ENCODE assay signal across 21 cellular contexts in the genomic region with DNA sequence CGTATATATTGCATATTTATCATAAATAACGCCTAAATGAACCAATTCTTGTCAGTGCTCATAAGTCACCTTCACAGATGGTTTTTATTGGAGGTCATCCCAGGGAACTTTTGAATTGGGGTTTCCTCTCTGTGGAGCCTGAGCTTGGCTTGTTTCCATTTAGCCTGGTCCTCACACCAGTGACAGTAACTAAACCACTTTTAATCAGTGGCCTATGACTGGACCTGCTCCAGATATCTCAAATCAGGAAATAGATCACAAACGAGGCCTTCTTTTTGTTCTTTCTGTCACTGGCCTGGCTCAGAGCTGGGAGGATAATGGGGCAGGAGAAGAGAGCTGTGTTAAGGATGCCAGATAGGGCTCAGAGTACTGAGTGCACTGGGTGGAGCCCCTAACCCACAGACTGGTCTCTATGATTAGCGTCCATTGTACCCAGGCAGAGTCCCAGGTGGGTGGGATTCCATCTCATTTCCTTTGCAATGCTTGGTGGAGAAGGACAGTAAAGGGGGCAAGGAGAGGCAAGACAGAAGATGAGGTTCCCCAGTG.
"Had no signal": no experiment of that assay in that cellular context is flagged by ENCODE, and none has a peak within 500 bp of the region (broad histone marks: within the 10 kb centered on the region; RNA-seq: fewer than 3 reads in every experiment).

No MANE protein-coding gene starts in this region.

- H2AFZ ChIP-seq: parathyroid adenoma had no signal

- DNase-seq: effector memory CD8-positive, alpha-beta T cell; esophagus squamous epithelium; foreskin fibroblast; glutamatergic neuron; left colon; naive thymus-derived CD4-positive, alpha-beta T cell; nephron progenitor cell; right lobe of liver; spleen; stimulated activated CD4-positive, alpha-beta T cell treated with anti-CD3 and anti-CD28 coated beads, Interleukin-15, amount 100 ng/mL, for 24 hours; stimulated activated CD4-positive, alpha-beta T cell treated with anti-CD3 and anti-CD28 coated beads, Interleukin-1b, Interleukin-23, amount 100 ng/mL, for 48 hours; stimulated activated CD4-positive, alpha-beta T cell treated with anti-CD3 and anti-CD28 coated beads, Interleukin-4, amount 100 ng/mL, for 24 hours; testis; transverse colon had no signal

- H3K4me3 Mint-ChIP-seq: effector memory CD8-positive, alpha-beta T cell; naive thymus-derived CD4-positive, alpha-beta T cell; nephron progenitor cell; stimulated activated memory B cell treated with anti-CD40 and anti-IgM and Interleukin-4, amounts not matched to agents 10 μg/mL and 1 μg/mL and 100 μg/mL, for 72 hours; stimulated activated naive CD8-positive, alpha-beta T cell treated with anti-CD3 and anti-CD28 coated beads, Interleukin-15, Interleukin-2, amounts not matched to agents 100 ng/mL and 50 ng/mL, for 24 hours had no signal

- H3K4me1 Mint-ChIP-seq: naive thymus-derived CD4-positive, alpha-beta T cell; stimulated activated memory B cell treated with anti-CD40 and anti-IgM and Interleukin-4, amounts not matched to agents 10 μg/mL and 1 μg/mL and 100 μg/mL, for 72 hours had no signal

- H3K79me2 ChIP-seq: parathyroid adenoma had no signal

- H3K36me3 ChIP-seq: esophagus squamous epithelium, gastroesophageal sphincter, prostate gland, right lobe of liver, spleen, transverse colon had no signal

- H3K27ac Mint-ChIP-seq: effector memory CD8-positive, alpha-beta T cell; naive thymus-derived CD4-positive, alpha-beta T cell; nephron progenitor cell; stimulated activated memory B cell treated with anti-CD40 and anti-IgM and Interleukin-4, amounts not matched to agents 10 μg/mL and 1 μg/mL and 100 μg/mL, for 72 hours; stimulated activated naive CD8-positive, alpha-beta T cell treated with anti-CD3 and anti-CD28 coated beads, Interleukin-15, Interleukin-2, amounts not matched to agents 100 ng/mL and 50 ng/mL, for 24 hours had no signal

- H3K9ac ChIP-seq: parathyroid adenoma had no signal

- H3K4me3 ChIP-seq: coronary artery, esophagus squamous epithelium, gastroesophageal sphincter, prostate gland, right lobe of liver, spleen, testis, transverse colon had no signal

- H3K9me3 Mint-ChIP-seq: effector memory CD8-positive, alpha-beta T cell; nephron progenitor cell; stimulated activated memory B cell treated with anti-CD40 and anti-IgM and Interleukin-4, amounts not matched to agents 10 μg/mL and 1 μg/mL and 100 μg/mL, for 72 hours; stimulated activated naive CD8-positive, alpha-beta T cell treated with anti-CD3 and anti-CD28 coated beads, Interleukin-15, Interleukin-2, amounts not matched to agents 100 ng/mL and 50 ng/mL, for 24 hours had no signal

- H3K9me3 ChIP-seq: esophagus squamous epithelium, gastroesophageal sphincter, prostate gland, right lobe of liver, spleen, testis, transverse colon had no signal

- ATAC-seq: effector memory CD8-positive, alpha-beta T cell; gastroesophageal sphincter; left colon; naive thymus-derived CD4-positive, alpha-beta T cell; right lobe of liver; stimulated activated memory B cell treated with anti-CD40 and anti-IgM and Interleukin-4, amounts not matched to agents 10 μg/mL and 1 μg/mL and 100 μg/mL, for 72 hours had no signal

- H3K27me3 ChIP-seq: gastroesophageal sphincter, right lobe of liver, testis, transverse colon had no signal

- H3K4me1 ChIP-seq: esophagus squamous epithelium, gastroesophageal sphincter, prostate gland, right lobe of liver, spleen, testis, transverse colon had no signal

- H3K27ac ChIP-seq: coronary artery, epithelial cell of prostate, esophagus squamous epithelium, gastroesophageal sphincter, parathyroid adenoma, prostate gland, right lobe of liver, spleen, testis, transverse colon had no signal
